In genomic region chr6:113645576-113645970, GRCh38 we compare ENCODE assay signal across 12 cellular contexts.
A peak's percentile ranks its signal among the peaks of the same experiment; 100 is the strongest.
DNase-seq lines count a peak whose midpoint lies in the region; ATAC-seq, FAIRE-seq and TF ChIP-seq lines count a peak whose summit lies in the region.
"Had no signal": no experiment of that assay in that cellular context is flagged by ENCODE, and none has a peak within 500 bp of the region (broad histone marks: within the 10 kb centered on the region; RNA-seq: fewer than 3 reads in every experiment).

No MANE protein-coding gene starts in this region.

- peak overlapping the region; percentile 5 for H2AFZ ChIP-seq in ACC112 (ENCODE audit: low read length, unreplicated experiment)
- H2AFZ ChIP-seq in GM12878 (ENCODE audit: control insufficient read depth, low read depth, low read length), result peak overlapping the region; percentile 33

- no peak for TF ChIP-seq RAD21 in GM12878 (IDR thresholded peaks at IDR 0.05; ENCODE audit: insufficient read depth, low read depth, low read length)

- POLR2A ChIA-PET in GM12878 (lab: Charles Lee), result interaction anchor here (0.5 to 9.3 kb wide), 9 partner anchors 10 to 219 kb away, joined by 3 to 304 read pairs (median 8); no protein-coding TSS in a partner anchor

- CTCF ChIA-PET in GM12878 (lab: Yijun Ruan, JAX), result interaction anchor here (0.9 to 9.3 kb wide), 8 partner anchors 10 to 339 kb away, joined by 3 to 146 read pairs (median 8); no protein-coding TSS in a partner anchor

- H3K9me3 ChIP-seq in GM12878 (replicated peaks; ENCODE audit: control insufficient read depth, insufficient read depth, low read length) (no peaks in the 10 kb centered on the region), mucosa of descending colon (no peaks in the 10 kb centered on the region)
- H3K9me3 ChIP-seq: BLaER1, upper lobe of right lung had no signal

- H3K4me2 ChIP-seq in GM12878 (ENCODE audit: control insufficient read depth, insufficient read depth), result peak overlapping the region; percentile 67
- H3K4me2 ChIP-seq: BLaER1 had no signal

- TF ChIP-seq POLR2A in GM12878 (IDR thresholded peaks at IDR 0.05; ENCODE audit: low read depth, low read length), result peak; percentile 45

- TF ChIP-seq CTCF in GM12878 (IDR thresholded peaks at IDR 0.05 in 2 of 3, conservative IDR thresholded peaks at IDR 0.05 in 1 of 3; ENCODE audit: control insufficient read depth in 2 of 3, extremely low read depth in 1 of 3, insufficient read depth in 1 of 3, low read depth in 3 of 3, low read length in 3 of 3) (no peak), mucosa of descending colon (IDR thresholded peaks at IDR 0.05) (no peak)

- BruUV-seq in GM12878 (replicated peaks; lab: Mats Ljungman, UMichigan), result no TSS peak

- H3K27ac ChIP-seq in ACC112 (ENCODE audit: low read depth, low read length) (peak overlapping the region; percentile 85), GM12878 (ENCODE audit: control insufficient read depth, insufficient read depth) (peak overlapping the region; percentile 89)
- H3K27ac ChIP-seq: BLaER1, upper lobe of right lung had no signal

- in situ Hi-C loops in GM12878 (cut with MboI), result loop anchor here (25.0 kb wide), 2 partner anchors 1808 to 1908 kb away; no protein-coding TSS in a partner anchor

- H3K4me1 ChIP-seq in ACC112 (ENCODE audit: control insufficient read depth, insufficient read depth, low read length, unreplicated experiment), result peaks cover 18% of the 10 kb centered on the region
- H3K4me1 ChIP-seq in GM12878 (ENCODE audit: control insufficient read depth, insufficient read depth, low read length), result peaks cover 56% of the 10 kb centered on the region
- H3K4me1 ChIP-seq in mucosa of descending colon (ENCODE audit: low read depth), result peaks cover 49% of the 10 kb centered on the region
- H3K4me1 ChIP-seq: BLaER1 had no signal

- H3K4me3 ChIP-seq in ACC112 (ENCODE audit: low read depth, low read length) (no peak overlapping the region), GM12878 (peak overlapping the region; percentile 22; the same call in 1 of the 2 replicates), mucosa of descending colon (no peak overlapping the region)
- H3K4me3 ChIP-seq: BLaER1, upper lobe of right lung had no signal

- RAD21 ChIA-PET in GM12878 (lab: Charles Lee; ENCODE audit: unreplicated experiment), result interaction anchor here (0.7 to 10.5 kb wide), 13 partner anchors 8 to 234 kb away, joined by 3 to 395 read pairs (median 6); no protein-coding TSS in a partner anchor

- H3K9ac ChIP-seq in GM12878 (ENCODE audit: control insufficient read depth, insufficient read depth, low read length), result peak overlapping the region; percentile 58
- H3K9ac ChIP-seq: BLaER1 had no signal

- H4K20me1 ChIP-seq in GM12878 (ENCODE audit: control insufficient read depth, insufficient read depth), result no peaks in the 10 kb centered on the region
- H4K20me1 ChIP-seq: BLaER1 had no signal

- H3K36me3 ChIP-seq in ACC112 (ENCODE audit: insufficient read depth, low read length) (no peaks in the 10 kb centered on the region), GM12878 (ENCODE audit: control insufficient read depth in 2 of 2, insufficient read depth in 2 of 2, low read length in 1 of 2) (no peaks in the 10 kb centered on the region), mucosa of descending colon (ENCODE audit: low read depth) (no peaks in the 10 kb centered on the region)
- H3K36me3 ChIP-seq: BLaER1, upper lobe of right lung had no signal

- FAIRE-seq in GM12878 (lab: Jason Lieb, UNC), result no peak

- H3K27me3 ChIP-seq in ACC112 (ENCODE audit: insufficient read depth, low read length) (no peaks in the 10 kb centered on the region), GM12878 (replicated peaks in 1 of 2; ENCODE audit: control insufficient read depth in 2 of 2, insufficient read depth in 2 of 2, low read length in 1 of 2) (no peaks in the 10 kb centered on the region)
- H3K27me3 ChIP-seq: BLaER1, upper lobe of right lung had no signal

- H3K79me2 ChIP-seq in ACC112 (ENCODE audit: control insufficient read depth, insufficient read depth, low read length, unreplicated experiment), result no peaks in the 10 kb centered on the region
- peaks cover 11% of the 10 kb centered on the region for H3K79me2 ChIP-seq in GM12878 (ENCODE audit: control insufficient read depth, insufficient read depth, low read length)

- ATAC-seq in HG02885 (IDR thresholded peaks at IDR 0.05; ENCODE audit: poor library complexity, unreplicated experiment) (peak; percentile 23), GM12878 (peak; percentile 49), mucosa of descending colon (peak; percentile 69), HG03469 (IDR thresholded peaks at IDR 0.05; ENCODE audit: unreplicated experiment) (no peak), HG03175 (IDR thresholded peaks at IDR 0.05; ENCODE audit: unreplicated experiment) (no peak), HG03139 (IDR thresholded peaks at IDR 0.05; ENCODE audit: unreplicated experiment) (no peak)
- ATAC-seq: activated naive CD4-positive, alpha-beta T cell treated with anti-CD3 and anti-CD28 coated beads, Interleukin-2, amount 50 U/mL, for 72 hours had no signal

- no peak for TF ChIP-seq EP300 in GM12878 (IDR thresholded peaks at IDR 0.05; ENCODE audit: borderline replicate concordance in 1 of 2, control insufficient read depth in 1 of 2, low read depth in 2 of 2, low read length in 2 of 2)

- no peak for DNase-seq in GM12878 (ENCODE audit: low read depth, low spot score)
- DNase-seq in mucosa of descending colon, result peak; percentile 62 to 71 (median 62)
- no peak for DNase-seq in cortex of kidney (lab: John Stamatoyannopoulos, UW)
- DNase-seq: NCI-H2029, upper lobe of right lung had no signal

- WGBS in GM12878 (ENCODE audit: insufficient coverage, insufficient replicate concordance, low lambda C conversion rate, missing lambda C conversion rate), result 17% methylated on average over 4 of the region's 4 CpGs

- intact Hi-C loops in GM12878 (cut with micrococcal nuclease; ENCODE audit: unreplicated experiment), result loop anchor here (5.0 to 10.0 kb wide), 3 partner anchors 112 to 319 kb away; no protein-coding TSS in a partner anchor
- intact Hi-C loops in mucosa of descending colon (cut with DNase I, micrococcal nuclease), result no loop called here

- SMC1A ChIA-PET in GM12878 (lab: Charles Lee; ENCODE audit: uncharacterized antibody, unreplicated experiment), result interaction anchor here (0.6 to 10.5 kb wide), 14 partner anchors 14 to 1798 kb away, joined by 3 to 489 read pairs (median 5); no protein-coding TSS in a partner anchor

TF ChIP-seq in GM12878, 131 proteins besides CTCF, POLR2A, EP300 and RAD21 (continues in another document):
- no peak for TF ChIP-seq GATAD2B (conservative IDR thresholded peaks at IDR 0.05; ENCODE audit: low read depth)
- no peak for TF ChIP-seq JUNB (IDR thresholded peaks at IDR 0.05)
- TF ChIP-seq NR2C1 (IDR thresholded peaks at IDR 0.05), result 0 out of 2 replicates have a peak, but pooled peaks have one; percentile 19
- TF ChIP-seq, protein P1, sequence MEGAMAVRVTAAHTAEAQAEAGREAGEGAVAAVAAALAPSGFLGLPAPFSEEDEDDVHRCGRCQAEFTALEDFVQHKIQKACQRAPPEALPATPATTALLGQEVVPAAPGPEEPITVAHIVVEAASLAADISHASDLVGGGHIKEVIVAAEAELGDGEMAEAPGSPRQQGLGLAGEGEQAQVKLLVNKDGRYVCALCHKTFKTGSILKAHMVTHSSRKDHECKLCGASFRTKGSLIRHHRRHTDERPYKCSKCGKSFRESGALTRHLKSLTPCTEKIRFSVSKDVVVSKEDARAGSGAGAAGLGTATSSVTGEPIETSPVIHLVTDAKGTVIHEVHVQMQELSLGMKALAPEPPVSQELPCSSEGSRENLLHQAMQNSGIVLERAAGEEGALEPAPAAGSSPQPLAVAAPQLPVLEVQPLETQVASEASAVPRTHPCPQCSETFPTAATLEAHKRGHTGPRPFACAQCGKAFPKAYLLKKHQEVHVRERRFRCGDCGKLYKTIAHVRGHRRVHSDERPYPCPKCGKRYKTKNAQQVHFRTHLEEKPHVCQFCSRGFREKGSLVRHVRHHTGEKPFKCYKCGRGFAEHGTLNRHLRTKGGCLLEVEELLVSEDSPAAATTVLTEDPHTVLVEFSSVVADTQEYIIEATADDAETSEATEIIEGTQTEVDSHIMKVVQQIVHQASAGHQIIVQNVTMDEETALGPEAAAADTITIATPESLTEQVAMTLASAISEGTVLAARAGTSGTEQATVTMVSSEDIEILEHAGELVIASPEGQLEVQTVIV (IDR thresholded peaks at IDR 0.05; ENCODE audit: borderline replicate concordance, partially characterized antibody), result no peak
- peak; percentile 42; the same call in 1 of the 2 replicates for TF ChIP-seq RAD51 (IDR thresholded peaks at IDR 0.05)
- TF ChIP-seq BHLHE40 (IDR thresholded peaks at IDR 0.05; ENCODE audit: borderline replicate concordance in 1 of 2, low read depth in 2 of 2, low read length in 1 of 2), result peak; percentile 54 to 68; a peak in 3 of 4 replicates
- no peak for TF ChIP-seq PRDM15 (CRISPR knock-in tag; IDR thresholded peaks at IDR 0.05)

Comparison
In these comparisons a context has a peak if more than half of its experiments do, and no peak if none do; other contexts are left out.
1. ATAC-seq: peak in HG02885 (single experiment), GM12878 (single experiment) and mucosa of descending colon (single experiment); none in HG03469 (single experiment), HG03175 (single experiment) and HG03139 (single experiment).
2. DNase-seq: peak in mucosa of descending colon (3 of 3); none in GM12878 (single experiment) and cortex of kidney (single experiment).